8 cellular contexts compared by ENCODE assay signal in the genomic region with DNA sequence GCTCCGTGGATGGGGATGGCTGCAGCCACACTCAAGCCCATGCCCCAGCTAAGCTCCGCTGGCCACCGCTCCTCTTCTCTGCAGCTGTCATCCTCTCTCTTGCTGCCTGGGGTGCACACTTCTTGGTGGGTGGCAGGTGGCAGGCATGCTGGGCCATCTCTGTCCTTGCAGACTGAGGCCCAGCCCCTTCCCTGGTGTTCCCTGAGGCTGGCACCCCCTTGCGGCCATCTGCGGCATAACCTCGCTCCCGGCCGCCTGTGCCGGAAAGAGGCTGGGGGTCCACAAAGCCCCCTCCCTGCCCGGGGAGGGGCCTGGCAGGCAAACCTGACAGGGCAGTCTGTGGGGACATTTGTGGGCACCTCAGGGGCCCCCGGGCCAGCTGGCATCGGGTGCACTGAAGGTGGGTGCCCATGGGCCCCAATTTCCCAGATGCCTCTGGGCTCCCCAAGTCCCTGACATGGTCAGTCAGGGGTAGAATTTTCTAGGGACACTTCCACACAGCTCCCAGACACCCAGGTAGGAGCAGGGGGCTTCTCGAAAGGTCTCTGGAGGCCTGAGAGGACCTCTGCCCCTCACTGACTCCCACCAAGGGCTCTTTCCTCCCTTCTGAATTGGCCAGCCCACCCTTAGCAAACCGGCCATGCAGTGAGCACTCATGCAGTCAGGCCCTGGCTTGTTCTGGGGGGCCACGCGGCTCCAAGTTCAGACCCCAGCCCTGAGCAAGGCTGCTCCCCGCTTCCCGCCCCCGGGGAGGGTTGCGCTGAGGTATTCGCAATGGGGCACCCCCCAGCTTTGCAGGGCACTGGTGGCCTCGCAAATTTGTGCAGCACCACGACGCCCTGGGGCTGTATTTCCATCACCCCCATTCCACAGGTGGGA. TPM values are rescaled to one million over a fixed set of nuclear protein-coding genes. Genes with fewer than 3 reads are reported as not detected.
DNase-seq lines count a peak whose midpoint lies in the region; ATAC-seq and TF ChIP-seq lines count a peak whose summit lies in the region.

No MANE protein-coding gene starts in this region.

- no peak overlapping the region for H3K27ac ChIP-seq in DOHH2 (ENCODE audit: low read depth, low read length)
- H3K27ac ChIP-seq in KMS-11: no peak overlapping the region
- H3K27ac ChIP-seq in neuronal stem cell (replicated peaks; ENCODE audit: low read length): no peak overlapping the region
- H3K27ac ChIP-seq in aorta (ENCODE audit: low read depth in 1 of 2, low read length in 2 of 2): no peak overlapping the region

- no peak overlapping the region for H2AFZ ChIP-seq in KMS-11 (ENCODE audit: low read depth)
- H2AFZ ChIP-seq in neuronal stem cell (ENCODE audit: low read length): peak overlapping the region; percentile 77

- WGBS in neuronal stem cell (ENCODE audit: extremely low coverage in 2 of 2, insufficient read length in 2 of 2, insufficient replicate concordance in 1 of 2), 2 donors: no CpG with 5 or more reads among the region's 24 CpGs
- 53 to 61% methylated on average over 22 to 24 of the region's 24 CpGs for WGBS in aorta, 2 donors

- no peak overlapping the region for H3K4me2 ChIP-seq in DOHH2 (ENCODE audit: low read length)
- H3K4me2 ChIP-seq in KMS-11: no peak overlapping the region
- no peak overlapping the region for H3K4me2 ChIP-seq in neuronal stem cell (ENCODE audit: insufficient read depth, low read length, poor library complexity, severe bottlenecking)

- peak overlapping the region; percentile 24 for H2BK120ac ChIP-seq in neuronal stem cell (ENCODE audit: low read depth, low read length)

- H3K79me1 ChIP-seq in neuronal stem cell (ENCODE audit: low read depth, low read length): peaks cover 4% of the 10 kb centered on the region

- peak; percentile 98 for TF ChIP-seq CTCF in DOHH2 (IDR thresholded peaks at IDR 0.05; ENCODE audit: low read depth, low read length, poor library complexity, severe bottlenecking)
- peak; percentile 92 for TF ChIP-seq CTCF in KMS-11 (conservative IDR thresholded peaks at IDR 0.05; ENCODE audit: low read depth, low read length)

- H3K4me1 ChIP-seq in DOHH2 (ENCODE audit: control insufficient read depth, low read length): no peaks in the 10 kb centered on the region
- H3K4me1 ChIP-seq in KMS-11 (ENCODE audit: low read depth, poor library complexity, severe bottlenecking): no peaks in the 10 kb centered on the region
- peaks cover 11 to 19% of the 10 kb centered on the region in 2 donors for H3K4me1 ChIP-seq in neuronal stem cell (ENCODE audit: control insufficient read depth in 2 of 2, insufficient read depth in 1 of 2, low read depth in 1 of 2, low read length in 2 of 2)
- no peaks in the 10 kb centered on the region for H3K4me1 ChIP-seq in aorta (ENCODE audit: control insufficient read depth in 1 of 2, insufficient read depth in 2 of 2, low read length in 2 of 2)

- no peaks in the 10 kb centered on the region for H3K9me3 ChIP-seq in DOHH2 (ENCODE audit: control insufficient read depth, insufficient read depth, low read length)
- no peaks in the 10 kb centered on the region for H3K9me3 ChIP-seq in neuronal stem cell (replicated peaks in 1 of 2; ENCODE audit: control insufficient read depth in 2 of 2, insufficient read depth in 1 of 2, low read depth in 1 of 2, low read length in 2 of 2)
- no peaks in the 10 kb centered on the region for H3K9me3 ChIP-seq in aorta (ENCODE audit: control insufficient read depth, low read length)

- peak overlapping the region; percentile 95 for H4K8ac ChIP-seq in neuronal stem cell (ENCODE audit: low read depth, low read length)

- peak overlapping the region; percentile 19 for H2BK5ac ChIP-seq in neuronal stem cell (ENCODE audit: low read length)

- H2AK5ac ChIP-seq in neuronal stem cell (ENCODE audit: low read depth, low read length): peak overlapping the region; percentile 90

- H3K4me3 ChIP-seq in DOHH2 (ENCODE audit: low read length): no peak overlapping the region
- H3K4me3 ChIP-seq in KMS-11 (IDR thresholded peaks at IDR 0.05; ENCODE audit: insufficient read depth, low read depth, low read length): no peak overlapping the region
- H3K4me3 ChIP-seq in neuronal stem cell (ENCODE audit: low read length in 2 of 2): no peak overlapping the region
- H3K4me3 ChIP-seq in aorta (ENCODE audit: low read length in 2 of 2): no peak overlapping the region

- H4K91ac ChIP-seq in neuronal stem cell (ENCODE audit: low read depth, low read length, poor library complexity): peak overlapping the region; percentile 97

- H3K79me2 ChIP-seq in DOHH2 (ENCODE audit: control insufficient read depth, low read length): no peaks in the 10 kb centered on the region
- H3K79me2 ChIP-seq in KMS-11 (ENCODE audit: insufficient read depth, low read depth): no peaks in the 10 kb centered on the region

- H2BK15ac ChIP-seq in neuronal stem cell (ENCODE audit: low read length): peak overlapping the region; percentile 65

- no peaks in the 10 kb centered on the region for H3K9me3 Mint-ChIP-seq in activated CD4-positive, alpha-beta T cell treated with anti-CD3 and anti-CD28 coated beads, Interleukin-2, amount 10 ng/mL, durations not matched to agents 24 days and 14 days

- H3K27me3 ChIP-seq in DOHH2 (ENCODE audit: control insufficient read depth, low read length) (no peaks in the 10 kb centered on the region), KMS-11 (ENCODE audit: insufficient read depth, low read depth) (peaks cover 68% of the 10 kb centered on the region), neuronal stem cell (ENCODE audit: control insufficient read depth in 3 of 3, insufficient read depth in 3 of 3, low read depth in 1 of 3, low read length in 3 of 3) (peaks cover 0 to 14% (median 0%) of the 10 kb centered on the region in 3 experiments), aorta (ENCODE audit: control insufficient read depth in 1 of 2, insufficient read depth in 2 of 2, low read length in 1 of 2) (no peaks in the 10 kb centered on the region)

- no peaks in the 10 kb centered on the region for H3F3A ChIP-seq in DOHH2 (ENCODE audit: control insufficient read depth, insufficient read depth)

- H3K4ac ChIP-seq in neuronal stem cell (ENCODE audit: low read length): no peak overlapping the region

- H3K18ac ChIP-seq in neuronal stem cell (ENCODE audit: low read length): peak overlapping the region; percentile 88

- peak overlapping the region; percentile 1 for H3K14ac ChIP-seq in neuronal stem cell (ENCODE audit: low read length)

- ATAC-seq in HG03354 (IDR thresholded peaks at IDR 0.05; ENCODE audit: poor library complexity, severe bottlenecking, unreplicated experiment) (no peak), aorta (ENCODE audit: low FRiP score) (no peak)

- H3K36me3 ChIP-seq in DOHH2 (ENCODE audit: control insufficient read depth, low read length) (no peaks in the 10 kb centered on the region), KMS-11 (ENCODE audit: insufficient read depth) (no peaks in the 10 kb centered on the region), neuronal stem cell (replicated peaks in 1 of 2; ENCODE audit: control insufficient read depth in 2 of 2, insufficient read depth in 2 of 2, low read length in 2 of 2) (no peaks in the 10 kb centered on the region), aorta (ENCODE audit: control insufficient read depth in 1 of 2, insufficient read depth in 2 of 2, low read length in 1 of 2) (no peaks in the 10 kb centered on the region)

- H3K36me3 Mint-ChIP-seq in activated CD4-positive, alpha-beta T cell treated with anti-CD3 and anti-CD28 coated beads, Interleukin-2, amount 10 ng/mL, durations not matched to agents 24 days and 14 days (ENCODE audit: low read depth): no peaks in the 10 kb centered on the region

- H3K27me3 Mint-ChIP-seq in activated CD4-positive, alpha-beta T cell treated with anti-CD3 and anti-CD28 coated beads, Interleukin-2, amount 10 ng/mL, durations not matched to agents 24 days and 14 days: peaks cover 11% of the 10 kb centered on the region

- no peaks in the 10 kb centered on the region for H4K20me1 ChIP-seq in DOHH2 (ENCODE audit: control insufficient read depth, insufficient read depth, low read depth, low read length)
- no peaks in the 10 kb centered on the region for H4K20me1 ChIP-seq in KMS-11 (ENCODE audit: insufficient read depth)

- no peaks in the 10 kb centered on the region for H3K9me2 ChIP-seq in DOHH2 (replicated peaks; ENCODE audit: control insufficient read depth, low read length)

- no peak overlapping the region for H3K27ac Mint-ChIP-seq in activated CD4-positive, alpha-beta T cell treated with anti-CD3 and anti-CD28 coated beads, Interleukin-2, amount 10 ng/mL, durations not matched to agents 24 days and 14 days

- DNase-seq in activated CD4-positive, alpha-beta T cell treated with anti-CD3 and anti-CD28 coated beads, Interleukin-2, amount 10 ng/mL, durations not matched to agents 24 days and 14 days: peak; percentile 86
- DNase-seq in effector CD4-positive, alpha-beta T cell: peak; percentile 22
- DNase-seq in neuronal stem cell (ENCODE audit: low spot score): peak; percentile 71
- DNase-seq in inferior parietal cortex (ENCODE audit: extremely low spot score): no peak
- DNase-seq in aorta: no peak

- peak overlapping the region; percentile 77 for H2BK12ac ChIP-seq in neuronal stem cell (ENCODE audit: low read length)

- peak overlapping the region; percentile 67 for H3K23ac ChIP-seq in neuronal stem cell (ENCODE audit: low read depth, low read length, poor library complexity)

- H3K4me1 Mint-ChIP-seq in activated CD4-positive, alpha-beta T cell treated with anti-CD3 and anti-CD28 coated beads, Interleukin-2, amount 10 ng/mL, durations not matched to agents 24 days and 14 days: peaks cover 9% of the 10 kb centered on the region

- H3K4me3 Mint-ChIP-seq in activated CD4-positive, alpha-beta T cell treated with anti-CD3 and anti-CD28 coated beads, Interleukin-2, amount 10 ng/mL, durations not matched to agents 24 days and 14 days: no peak overlapping the region

- intact Hi-C loops in activated CD4-positive, alpha-beta T cell treated with anti-CD3 and anti-CD28 coated beads, Interleukin-2, amount 10 ng/mL, durations not matched to agents 24 days and 14 days (cut with micrococcal nuclease): no loop called here
- intact Hi-C loops in aorta (cut with DNase I): loop anchor here in 1 of 2 donors (5.0 kb wide), 1 partner anchor 107 kb away; the partner anchor contains the start of genes C11orf21 and TSPAN32

- H3K9ac ChIP-seq in KMS-11: no peak overlapping the region
- H3K9ac ChIP-seq in neuronal stem cell (ENCODE audit: low read depth, low read length, poor library complexity): no peak overlapping the region

RNA-seq across cellular contexts. Expression of gene TH, which starts 23.5 kb away (rescaled TPM):
- not detected in 2 replicates for total RNA-seq in activated CD4-positive, alpha-beta T cell treated with anti-CD3 and anti-CD28 coated beads, Interleukin-2, amount 10 ng/mL, durations not matched to agents 24 days and 14 days
- polyA plus RNA-seq in neuronal stem cell (2013, experiment 1 of 2): 1.0 TPM
- polyA plus RNA-seq in neuronal stem cell (2013, experiment 2 of 2): 0.82 TPM
- total RNA-seq in aorta: under 1 TPM in 1 of 2 donors, not detected in 1; 0.45 TPM
- not detected for polyA plus RNA-seq in aorta

RNA-seq across cellular contexts. Expression of gene INS, which starts 34.1 kb away (rescaled TPM):
- not detected in 2 replicates for total RNA-seq in activated CD4-positive, alpha-beta T cell treated with anti-CD3 and anti-CD28 coated beads, Interleukin-2, amount 10 ng/mL, durations not matched to agents 24 days and 14 days
- not detected for polyA plus RNA-seq in neuronal stem cell (2013, experiment 1 of 2)
- polyA plus RNA-seq in neuronal stem cell (2013, experiment 2 of 2): not detected
- 1 to 10 TPM; 1.9 to 2.1 TPM for total RNA-seq in aorta
- polyA plus RNA-seq in aorta: 10 to 100 TPM; 17.2 to 18.8 TPM

RNA-seq across cellular contexts. Expression of gene IGF2, which starts 55.9 kb away (rescaled TPM):
- total RNA-seq in activated CD4-positive, alpha-beta T cell treated with anti-CD3 and anti-CD28 coated beads, Interleukin-2, amount 10 ng/mL, durations not matched to agents 24 days and 14 days: 0.45 and 1.1 TPM in 2 replicates
- polyA plus RNA-seq in neuronal stem cell (2013, experiment 1 of 2): 11.8 TPM
- polyA plus RNA-seq in neuronal stem cell (2013, experiment 2 of 2): 11.0 TPM
- 100 to 1,000 TPM in 1 of 2 donors, 10 to 100 TPM in 1; 83.5 to 620 TPM for total RNA-seq in aorta
- 1 to 10 TPM in 1 of 2 donors, under 1 TPM in 1; 0.67 to 1.8 TPM for polyA plus RNA-seq in aorta

Comparison
In these comparisons a context has a peak if more than half of its experiments do, and no peak if none do; other contexts are left out.
1. DNase-seq: peak in activated CD4-positive, alpha-beta T cell treated with anti-CD3 and anti-CD28 coated beads, Interleukin-2, amount 10 ng/mL, durations not matched to agents 24 days and 14 days (single experiment), effector CD4-positive, alpha-beta T cell (single experiment) and neuronal stem cell (single experiment); none in inferior parietal cortex (single experiment) and aorta (0 of 2).
2. RNA of gene IGF2, which starts 55.9 kb away (total RNA-seq): 83.5 to 620 TPM in aorta; 0.45 to 1.1 TPM in activated CD4-positive, alpha-beta T cell treated with anti-CD3 and anti-CD28 coated beads, Interleukin-2, amount 10 ng/mL, durations not matched to agents 24 days and 14 days; every median in the first group is over 10 times any median in the second.